ENCODE assay signal across 11 cellular contexts in genomic region chr5:177432143-177432904, GRCh38. TPM values are rescaled to one million over a fixed set of nuclear protein-coding genes. Genes with fewer than 3 reads are reported as not detected.
A peak's percentile ranks its signal among the peaks of the same experiment; 100 is the strongest.
DNase-seq lines count a peak whose midpoint lies in the region; ATAC-seq and TF ChIP-seq lines count a peak whose summit lies in the region.
"Had no signal": no experiment of that assay in that cellular context is flagged by ENCODE, and none has a peak within 500 bp of the region (broad histone marks: within the 10 kb centered on the region; RNA-seq: fewer than 3 reads in every experiment).

No MANE protein-coding gene starts in this region.

- H3K27me3 Mint-ChIP-seq in Calu3 (ENCODE audit: unreplicated experiment) (no peaks in the 10 kb centered on the region), chondrocyte (ENCODE audit: low read depth) (no peaks in the 10 kb centered on the region)

- peaks cover 53% of the 10 kb centered on the region for H3K4me1 ChIP-seq in OCI-LY7 (ENCODE audit: insufficient read depth, low read length, poor library complexity, severe bottlenecking)
- peaks cover 28% of the 10 kb centered on the region for H3K4me1 ChIP-seq in psoas muscle

- H3K4me3 Mint-ChIP-seq in Calu3 (ENCODE audit: low read depth, unreplicated experiment) = no peak overlapping the region
- H3K4me3 Mint-ChIP-seq in chondrocyte (ENCODE audit: unreplicated experiment) = no peak overlapping the region

- no peak for TF ChIP-seq CTCF in Calu3 (IDR thresholded peaks at IDR 0.05; ENCODE audit: unreplicated experiment)
- no peak for TF ChIP-seq CTCF in OCI-LY7 (conservative IDR thresholded peaks at IDR 0.05; ENCODE audit: low read length)
- no peak for TF ChIP-seq CTCF in chondrocyte (IDR thresholded peaks at IDR 0.05)
- no peak for TF ChIP-seq CTCF in psoas muscle (IDR thresholded peaks at IDR 0.05)

- ATAC-seq in psoas muscle (peak; percentile 54 to 85 (median 73)), GM18867 (IDR thresholded peaks at IDR 0.05; ENCODE audit: unreplicated experiment) (no peak), HG03139 (IDR thresholded peaks at IDR 0.05; ENCODE audit: unreplicated experiment) (no peak)

- H3K36me3 ChIP-seq in OCI-LY7 (ENCODE audit: insufficient read depth, low read length) (peaks cover 63% of the 10 kb centered on the region), psoas muscle (ENCODE audit: insufficient read depth in 1 of 2, low read depth in 1 of 2) (peaks cover 0 to 57% of the 10 kb centered on the region in 2 donors)

- H2AFZ ChIP-seq in OCI-LY7 (ENCODE audit: low read length) = no peak overlapping the region

- H3K9me3 ChIP-seq in OCI-LY7 (ENCODE audit: low read length) (no peaks in the 10 kb centered on the region), psoas muscle (no peaks in the 10 kb centered on the region)

- peaks cover 9% of the 10 kb centered on the region for H4K20me1 ChIP-seq in OCI-LY7 (ENCODE audit: insufficient read depth, low read length)

- peak overlapping the region; percentile 36 for H3K27ac Mint-ChIP-seq in Calu3 (ENCODE audit: unreplicated experiment)
- H3K27ac Mint-ChIP-seq in chondrocyte (ENCODE audit: unreplicated experiment) = no peak overlapping the region

- intact Hi-C loops in Calu3 (cut with micrococcal nuclease; ENCODE audit: unreplicated experiment) = no loop called here
- intact Hi-C loops in OCI-LY7 (cut with micrococcal nuclease; ENCODE audit: unreplicated experiment) = no loop called here
- intact Hi-C loops in psoas muscle (cut with DNase I) = no loop called here

- POLR2A ChIA-PET in OCI-LY7 (lab: Charles Lee) = interaction anchor here (0.6 to 1.3 kb wide), 6 partner anchors 10 to 122 kb away, joined by 3 to 5 read pairs (median 3); no protein-coding TSS in a partner anchor
- POLR2A ChIA-PET in HEK293T (lab: Yijun Ruan, JAX) = no interaction called here

- no peaks in the 10 kb centered on the region for H3K9me2 ChIP-seq in OCI-LY7 (ENCODE audit: insufficient read depth, low read length)

- 39 to 51% (median 41%) methylated on average over 18 to 20 of the region's 20 CpGs for WGBS in psoas muscle, 3 donors

- H3K27ac ChIP-seq in OCI-LY7 (ENCODE audit: low read depth, low read length, poor library complexity, severe bottlenecking) = peak overlapping the region; percentile 87
- peak overlapping the region; percentile 42 for H3K27ac ChIP-seq in psoas muscle

- H3K79me2 ChIP-seq in OCI-LY7 (ENCODE audit: insufficient read depth, low read depth, low read length) = peaks cover 27% of the 10 kb centered on the region

- peak overlapping the region; percentile 98 for H3K4me2 ChIP-seq in OCI-LY7 (ENCODE audit: low read length)

- H3K27me3 ChIP-seq in psoas muscle (ENCODE audit: insufficient read depth in 3 of 3, low read length in 2 of 3) = no peaks in the 10 kb centered on the region

- peak overlapping the region; percentile 77 for H3K4me3 ChIP-seq in OCI-LY7 (ENCODE audit: low read depth, low read length, poor library complexity, severe bottlenecking)
- H3K4me3 ChIP-seq in psoas muscle = no peak overlapping the region

- DNase-seq in Calu3 = no peak
- no peak for DNase-seq in OCI-LY7 (ENCODE audit: low spot score)
- peak; percentile 84 for DNase-seq in chondrocyte (ENCODE audit: low spot score)
- DNase-seq in psoas muscle = peak in 1 of 2 donors; percentile 70
- DNase-seq in central memory CD4-positive, alpha-beta T cell = no peak
- no peak for DNase-seq in HEK293T (ENCODE audit: extremely low spot score)
- DNase-seq: NCI-H2107 had no signal

- CTCF ChIA-PET in Calu3 (lab: Charles Lee) (interaction anchor here (0.6 kb wide), 1 partner anchor 12 kb away, joined by 3 read pairs; no protein-coding TSS in a partner anchor), OCI-LY7 (lab: Charles Lee; ENCODE audit: unreplicated experiment) (interaction anchor here (1.4 to 1.6 kb wide), 2 partner anchors 10 to 29 kb away, joined by 3 to 10 read pairs; no protein-coding TSS in a partner anchor), HEK293T (lab: Yijun Ruan, JAX) (no interaction called here)

- peaks cover 22% of the 10 kb centered on the region for H3K4me1 Mint-ChIP-seq in Calu3 (ENCODE audit: low read depth, unreplicated experiment)
- H3K4me1 Mint-ChIP-seq in chondrocyte (ENCODE audit: low read depth) = peaks cover 10% of the 10 kb centered on the region

- BruUV-seq in Calu3 (replicated peaks; lab: Mats Ljungman, UMichigan) (no TSS peak), OCI-LY7 (replicated peaks; lab: Mats Ljungman, UMichigan) (no TSS peak)

- H3K36me3 Mint-ChIP-seq in Calu3 (ENCODE audit: insufficient read depth, unreplicated experiment) = peaks cover 73% of the 10 kb centered on the region
- peaks cover 12% of the 10 kb centered on the region for H3K36me3 Mint-ChIP-seq in chondrocyte (ENCODE audit: low read depth)

- H3K9me3 Mint-ChIP-seq in Calu3 (ENCODE audit: low read depth, unreplicated experiment) (no peaks in the 10 kb centered on the region), chondrocyte (ENCODE audit: low read depth) (no peaks in the 10 kb centered on the region)

TF ChIP-seq in HEK293T, 16 proteins besides CTCF, POLR2A, EP300 and RAD21:
- no peak for TF ChIP-seq NFRKB (IDR thresholded peaks at IDR 0.05)
- TF ChIP-seq SP1 (IDR thresholded peaks at IDR 0.05) = no peak
- no peak for TF ChIP-seq FOXM1 (IDR thresholded peaks at IDR 0.05; ENCODE audit: borderline replicate concordance)
- TF ChIP-seq FOXK2 (IDR thresholded peaks at IDR 0.05) = no peak
- no peak for TF ChIP-seq LEF1 (IDR thresholded peaks at IDR 0.05; ENCODE audit: borderline replicate concordance)
- TF ChIP-seq ELF4 (IDR thresholded peaks at IDR 0.05) = no peak
- no peak for TF ChIP-seq TARDBP (IDR thresholded peaks at IDR 0.05)
- no peak for TF ChIP-seq L3MBTL2 (conservative IDR thresholded peaks at IDR 0.05)
- TF ChIP-seq CTBP1 (IDR thresholded peaks at IDR 0.05; ENCODE audit: borderline replicate concordance) = no peak
- TF ChIP-seq HDGF (IDR thresholded peaks at IDR 0.05; ENCODE audit: borderline replicate concordance) = no peak
- TF ChIP-seq SUZ12 (IDR thresholded peaks at IDR 0.05) = no peak
- TF ChIP-seq FOXA1 (IDR thresholded peaks at IDR 0.05) = no peak
- no peak for TF ChIP-seq ZNF384 (IDR thresholded peaks at IDR 0.05)
- no peak for TF ChIP-seq ARNT (IDR thresholded peaks at IDR 0.05)
- no peak for TF ChIP-seq PKNOX1 (IDR thresholded peaks at IDR 0.05)
- no peak for TF ChIP-seq BHLHE40 (IDR thresholded peaks at IDR 0.05; ENCODE audit: borderline replicate concordance)

RNA-seq across cellular contexts. Expression of gene GRK6, which starts 5.8 kb away (rescaled TPM):
- total RNA-seq in Calu3 (2022) (64.6 and 72.6 TPM in 2 replicates), OCI-LY7 (2022) (99.4 and 102 TPM in 2 replicates), chondrocyte (19.9 to 26.3 TPM (median 23.8 TPM) in 3 replicates), psoas muscle (10 to 100 TPM; 15.8 to 22.6 (median 19.1) TPM)
- total RNA-seq in OCI-LY7 (2014; rRNA removed; shearing (Covaris generic)) = 43.4 and 46.2 TPM in 2 replicates
- polyA plus RNA-seq in psoas muscle = 10 to 100 TPM; 12.3 to 14.6 (median 13.2) TPM

RNA-seq across cellular contexts. Expression of gene PRR7, which starts 14.3 kb away (rescaled TPM):
- 25.2 and 27.6 TPM in 2 replicates for total RNA-seq in Calu3 (2022)
- total RNA-seq in OCI-LY7 (2014; rRNA removed; shearing (Covaris generic)) = 7.0 and 13.6 TPM in 2 replicates
- total RNA-seq in OCI-LY7 (2022) = 12.5 and 12.8 TPM in 2 replicates
- 4.8 to 5.5 TPM (median 5.3 TPM) in 3 replicates for total RNA-seq in chondrocyte
- total RNA-seq in psoas muscle = 1 to 10 TPM in 3 of 4 donors, under 1 TPM in 1; 0.88 to 2.6 (median 1.8) TPM
- polyA plus RNA-seq in psoas muscle = 1 to 10 TPM in 1 of 3 donors, under 1 TPM in 2; 0.39 to 3.8 (median 0.48) TPM

RNA-seq across cellular contexts. Expression of gene F12, which starts 23.0 kb away (rescaled TPM):
- total RNA-seq in Calu3 (2022) = 14.3 and 20.2 TPM in 2 replicates
- total RNA-seq in OCI-LY7 (2014; rRNA removed; shearing (Covaris generic)) = 1.2 TPM in 1 of 2 replicates, not detected in the other
- 3.0 and 3.8 TPM in 2 replicates for total RNA-seq in OCI-LY7 (2022)
- total RNA-seq in chondrocyte = 0.99 to 2.1 TPM (median 1.8 TPM) in 3 replicates
- total RNA-seq in psoas muscle = under 1 TPM in 1 of 4 donors, not detected in 3; 0.40 TPM
- polyA plus RNA-seq in psoas muscle = under 1 TPM; 0.06 to 0.81 (median 0.09) TPM

RNA-seq across cellular contexts. Expression of gene PFN3, which starts 31.9 kb away (rescaled TPM):
- not detected in 2 replicates for total RNA-seq in Calu3 (2022)
- not detected in 2 replicates for total RNA-seq in OCI-LY7 (2014; rRNA removed; shearing (Covaris generic))
- not detected in 2 replicates for total RNA-seq in OCI-LY7 (2022)
- total RNA-seq in chondrocyte = not detected in 3 replicates
- not detected for total RNA-seq in psoas muscle
- polyA plus RNA-seq in psoas muscle = not detected
- total RNA-seq: omental fat pad; T-helper 1 cell treated with Interleukin-12 subunit alpha and Interleukin-12 subunit beta and Interleukin-4 antibody, amounts not matched to agents 30 ng/mL and 1 ng/mL, for 36 hours had no signal

RNA-seq across cellular contexts. Expression of gene DBN1, which starts 41.1 kb away (rescaled TPM):
- 207 and 218 TPM in 2 replicates for total RNA-seq in Calu3 (2022)
- total RNA-seq in OCI-LY7 (2014; rRNA removed; shearing (Covaris generic)) = 11.7 and 17.4 TPM in 2 replicates
- total RNA-seq in OCI-LY7 (2022) = 21.3 and 22.0 TPM in 2 replicates
- 207 to 277 TPM (median 274 TPM) in 3 replicates for total RNA-seq in chondrocyte
- total RNA-seq in psoas muscle = 10 to 100 TPM; 17.7 to 28.4 (median 24.3) TPM
- 10 to 100 TPM in 2 of 3 donors, 1 to 10 TPM in 1; 8.1 to 20.8 (median 20.1) TPM for polyA plus RNA-seq in psoas muscle

Comparison
In these comparisons a context has a peak if more than half of its experiments do, and no peak if none do; other contexts are left out.
1. ATAC-seq: peak in psoas muscle (4 of 4); none in GM18867 (single experiment) and HG03139 (single experiment).